20 cellular contexts compared by ENCODE assay signal in the genomic region with DNA sequence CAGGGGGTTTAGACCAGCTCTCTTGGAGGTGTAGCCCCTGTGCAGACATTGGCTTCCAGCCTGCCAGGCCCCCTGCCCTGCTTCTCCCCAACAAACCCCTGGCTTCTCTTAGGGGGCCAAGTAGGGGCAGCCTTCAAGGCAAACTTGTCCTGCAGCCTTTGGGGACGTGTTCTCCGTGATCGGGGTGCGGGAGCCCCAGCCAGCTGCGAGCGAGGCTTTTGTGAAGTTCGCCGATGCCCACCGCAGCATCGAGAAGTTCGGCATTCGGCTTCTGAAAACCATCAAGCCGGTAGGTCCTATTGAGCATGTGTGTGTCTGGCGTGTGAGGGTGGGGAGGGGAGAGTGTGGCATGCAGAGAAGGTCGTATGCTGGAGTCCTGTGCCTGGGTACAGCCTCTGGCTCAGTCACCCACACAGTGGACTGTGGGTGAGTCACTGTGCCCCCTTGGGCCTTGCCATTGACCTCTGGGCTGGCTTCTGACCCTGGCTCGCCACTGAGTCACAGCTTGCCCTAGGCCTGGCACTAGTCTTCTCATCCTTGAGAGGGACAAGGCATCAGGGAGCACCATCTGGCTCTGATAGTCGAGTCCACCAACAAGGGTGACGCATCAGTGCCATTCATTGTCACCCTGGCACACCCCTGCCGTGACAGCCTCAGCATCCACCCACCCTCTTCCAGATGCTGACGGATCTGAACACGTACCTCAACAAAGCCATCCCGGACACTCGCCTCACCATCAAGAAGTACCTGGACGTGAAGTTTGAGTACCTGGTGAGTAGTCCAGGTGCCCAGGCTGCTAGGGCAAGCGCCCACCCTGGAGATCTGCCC. TPM values are rescaled to one million over a fixed set of nuclear protein-coding genes. Genes with fewer than 3 reads are reported as not detected.
"Had no signal": no experiment of that assay in that cellular context is flagged by ENCODE, and none has a peak within 500 bp of the region (broad histone marks: within the 10 kb centered on the region; RNA-seq: fewer than 3 reads in every experiment).

No MANE protein-coding gene starts in this region.

- H3K4me1 Mint-ChIP-seq: natural killer cell had no signal

- H3K27me3 ChIP-seq: adrenal gland, brain microvascular endothelial cell, colonic mucosa, gastrocnemius medialis, upper lobe of left lung had no signal

- DNase-seq: activated CD4-positive, alpha-beta T cell treated with anti-CD3 and anti-CD28 coated beads, Interleukin-2, amount 50 U/mL, for 4 hours; activated gamma-delta T cell; brain microvascular endothelial cell; central memory CD4-positive, alpha-beta T cell; colonic mucosa; erythroblast; kidney glomerular epithelial cell; natural killer cell; retina; SW 1271 had no signal

- H3K9me3 ChIP-seq: adrenal gland, colonic mucosa, gastrocnemius medialis, upper lobe of left lung had no signal

- ATAC-seq: activated naive CD4-positive, alpha-beta T cell treated with anti-CD3 and anti-CD28 coated beads, Interleukin-2, amount 50 U/mL, for 72 hours; gastrocnemius medialis; natural killer cell had no signal

- H3K4me3 Mint-ChIP-seq: natural killer cell; stimulated activated naive CD8-positive, alpha-beta T cell treated with anti-CD3 and anti-CD28 coated beads, Interleukin-15, Interleukin-2, amounts not matched to agents 100 ng/mL and 50 ng/mL, for 24 hours had no signal

- H3K27ac ChIP-seq: adrenal gland, brain microvascular endothelial cell, colonic mucosa, upper lobe of left lung had no signal

- H3K27ac Mint-ChIP-seq: activated naive CD4-positive, alpha-beta T cell treated with anti-CD3 and anti-CD28 coated beads, Interleukin-2, amount 50 U/mL, for 72 hours; natural killer cell; stimulated activated naive CD8-positive, alpha-beta T cell treated with anti-CD3 and anti-CD28 coated beads, Interleukin-15, Interleukin-2, amounts not matched to agents 100 ng/mL and 50 ng/mL, for 24 hours had no signal

- H3K9me3 Mint-ChIP-seq: activated naive CD4-positive, alpha-beta T cell treated with anti-CD3 and anti-CD28 coated beads, Interleukin-2, amount 50 U/mL, for 72 hours; natural killer cell; stimulated activated naive CD8-positive, alpha-beta T cell treated with anti-CD3 and anti-CD28 coated beads, Interleukin-15, Interleukin-2, amounts not matched to agents 100 ng/mL and 50 ng/mL, for 24 hours had no signal

- H3K27me3 Mint-ChIP-seq: stimulated activated naive CD8-positive, alpha-beta T cell treated with anti-CD3 and anti-CD28 coated beads, Interleukin-15, Interleukin-2, amounts not matched to agents 100 ng/mL and 50 ng/mL, for 24 hours had no signal

- H3K36me3 Mint-ChIP-seq: natural killer cell had no signal

- FAIRE-seq: endometrium had no signal

- H3K4me3 ChIP-seq: adrenal gland, colonic mucosa, gastrocnemius medialis, upper lobe of left lung had no signal

- H3K4me1 ChIP-seq: adrenal gland, colonic mucosa, upper lobe of left lung had no signal

RNA-seq across cellular contexts. Expression of a gene that starts 11.4 kb away (rescaled TPM):
- total RNA-seq: liver; mesenteric fat pad; T-helper 2 cell treated with Interferon-gamma antibody and Interleukin-4, amounts not matched to agents 100 ng/mL and 5 ng/mL, for 36 hours had no signal

RNA-seq across cellular contexts. Expression of a gene that starts 37.9 kb away (rescaled TPM):
- total RNA-seq: skeletal muscle tissue had no signal
